In the genomic region with DNA sequence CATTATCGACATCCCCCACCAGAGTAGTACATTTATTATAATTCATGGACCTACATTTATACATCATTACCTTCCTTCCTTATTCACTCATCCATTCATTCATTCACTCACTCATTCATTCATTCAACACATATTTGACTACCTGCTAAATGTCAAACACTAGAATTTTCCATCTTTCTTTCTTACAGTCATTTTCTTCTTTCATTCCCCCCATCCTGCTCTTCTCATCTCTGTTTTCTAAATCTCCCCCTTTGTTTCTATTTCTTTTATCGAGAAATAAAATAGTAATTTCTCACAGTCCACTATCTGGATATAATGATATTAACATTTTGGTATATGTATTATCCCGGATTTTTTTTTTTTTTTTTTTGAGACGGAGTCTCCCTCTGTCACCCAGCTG, we compare ENCODE assay signal across 36 cellular contexts. TPM values are rescaled to one million over a fixed set of nuclear protein-coding genes. Genes with fewer than 3 reads are reported as not detected.
"Had no signal": no experiment of that assay in that cellular context is flagged by ENCODE, and none has a peak within 500 bp of the region (broad histone marks: within the 10 kb centered on the region; RNA-seq: fewer than 3 reads in every experiment).

No MANE protein-coding gene starts in this region.

- H3K27me3 ChIP-seq: adrenal gland, ascending aorta, body of pancreas, brain microvascular endothelial cell, breast epithelium, cardiac muscle cell had no signal

- H3K36me3 ChIP-seq: adrenal gland, ascending aorta, brain microvascular endothelial cell, breast epithelium, cardiac muscle cell had no signal

- H3K9me3 ChIP-seq: adrenal gland, ascending aorta, body of pancreas, breast epithelium had no signal

- H3K4me3 ChIP-seq: adrenal gland, ascending aorta, body of pancreas, breast epithelium, cardiac muscle cell had no signal

- H3K27ac ChIP-seq: adrenal gland, ascending aorta, body of pancreas, brain microvascular endothelial cell, breast epithelium, cardiac muscle cell had no signal

- H3K4me1 ChIP-seq: adrenal gland, ascending aorta, body of pancreas, breast epithelium had no signal

- DNase-seq: activated effector memory CD4-positive, alpha-beta T cell treated with anti-CD3 and anti-CD28 coated beads, Interleukin-2, amount 50 U/mL, for 16 hours; activated effector memory CD4-positive, alpha-beta T cell treated with Interleukin-2 at 50 U/mL for 16 hours; activated gamma-delta T cell; activated gamma-delta T cell treated with Interleukin-2 at 50 U/mL for 16 hours; activated naive CD4-positive, alpha-beta T cell; activated naive CD4-positive, alpha-beta T cell treated with anti-CD3 and anti-CD28 coated beads for 36 hours; activated naive CD4-positive, alpha-beta T cell treated with anti-CD3 and anti-CD28 coated beads, Interleukin-2, amount 10 ng/mL, durations not matched to agents 7 days and 5 days; activated naive CD4-positive, alpha-beta T cell treated with anti-CD3 and anti-CD28 coated beads, Interleukin-2, amount 50 U/mL, for 16 hours; activated naive CD4-positive, alpha-beta T cell treated with Interleukin-2 at 50 U/mL for 16 hours; activated naive CD8-positive, alpha-beta T cell treated with anti-CD3 and anti-CD28 coated beads for 36 hours; activated naive CD8-positive, alpha-beta T cell treated with anti-CD3 and anti-CD28 coated beads, Interleukin-2, amount 10 ng/mL, durations not matched to agents 7 days and 5 days; activated naive CD8-positive, alpha-beta T cell treated with anti-CD3 and anti-CD28 coated beads, Interleukin-2, amount 50 U/mL, for 24 hours; activated T-cell treated with anti-CD3 and anti-CD28 coated beads, Interleukin-2, amount 50 U/mL, for 24 hours; activated T-cell treated with anti-CD3 and anti-CD28 coated beads, Interleukin-2, amount 50 U/mL, for 4 hours; activated T-cell treated with anti-CD3 and anti-CD28 coated beads, Interleukin-2, amount 50 U/mL, for 48 hours; activated T-cell treated with anti-CD3 and anti-CD28 coated beads, Interleukin-2, amount 50 U/mL, for 72 hours; adrenal gland; amniotic stem cell; amygdala; anterior cingulate cortex; aorta; body of pancreas; brain microvascular endothelial cell; caudate nucleus; central memory CD4-positive, alpha-beta T cell; cerebellar nuclear complex had no signal

RNA-seq across cellular contexts. Expression of a gene that starts 27.8 kb away (rescaled TPM):
- total RNA-seq: activated naive CD4-positive, alpha-beta T cell treated with anti-CD3 and anti-CD28 coated beads for 36 hours; activated naive CD4-positive, alpha-beta T cell treated with anti-CD3 and anti-CD28 coated beads, Interleukin-2, amount 50 U/mL, for 72 hours; activated naive CD8-positive, alpha-beta T cell treated with anti-CD3 and anti-CD28 coated beads for 36 hours; activated naive CD8-positive, alpha-beta T cell treated with anti-CD3 and anti-CD28 coated beads, Interleukin-2, amount 10 ng/mL, durations not matched to agents 7 days and 5 days; activated T-cell treated with anti-CD3 and anti-CD28 coated beads, Interleukin-2, amount 50 U/mL, for 4 hours; activated T-cell treated with anti-CD3 and anti-CD28 coated beads, Interleukin-2, amount 50 U/mL, for 72 hours; activated T-helper 1 cell treated with anti-CD3 and anti-CD28 coated beads, Interleukin-12 subunit alpha, Interleukin-12 subunit beta, Interleukin-2, Interleukin-4 antibody, amounts not matched to agents 30 ng/mL and 10 ng/mL and 1 ng/mL, durations not matched to agents 14 hours and 24 hours and 36 hours; activated T-helper 17 cell treated with anti-CD3 and anti-CD28 coated beads, Interleukin-2, amount 50 U/mL, for 72 hours; activated T-helper 2 cell treated with anti-CD3 and anti-CD28 coated beads, Interferon-gamma antibody, Interleukin-2, Interleukin-4, amounts not matched to agents 10 μg/mL and 5 μg/mL and 100 μg/mL, durations not matched to agents 14 hours and 24 hours and 36 hours; astrocyte; bronchial epithelial cell; cardiac muscle cell; cerebellum had no signal
